Comparison of ENCODE assay signal across 19 cellular contexts in genomic region chr10:52050429-52051047, GRCh38.
"Had no signal": no experiment of that assay in that cellular context is flagged by ENCODE, and none has a peak within 500 bp of the region (broad histone marks: within the 10 kb centered on the region; RNA-seq: fewer than 3 reads in every experiment).

No MANE protein-coding gene starts in this region.

- ATAC-seq: left lobe of liver; natural killer cell; right lobe of liver; stimulated activated naive B cell treated with anti-CD40 and anti-IgM and Interleukin-4, amounts not matched to agents 10 μg/mL and 1 μg/mL and 100 μg/mL, for 72 hours had no signal

- H3K4me1 ChIP-seq: right lobe of liver, spleen, tibial nerve, upper lobe of left lung had no signal

- H3K4me3 ChIP-seq: coronary artery, gastrocnemius medialis, lung, ovary, right lobe of liver, spleen, thoracic aorta, tibial nerve, upper lobe of left lung had no signal

- H3K36me3 ChIP-seq: gastrocnemius medialis, ovary, right lobe of liver, spleen, thoracic aorta, tibial nerve, upper lobe of left lung had no signal

- DNase-seq: dermis blood vessel endothelial cell; effector memory CD4-positive, alpha-beta T cell; gastrocnemius medialis; head of caudate nucleus; kidney; natural killer cell; occipital lobe; ovary; right lobe of liver; spleen; stimulated activated CD4-positive, alpha-beta T cell treated with anti-CD3 and anti-CD28 coated beads, Interleukin-2, amount 100 ng/mL, for 48 hours; stimulated activated naive B cell treated with anti-CD40 and anti-IgM and Interleukin-4, amounts not matched to agents 10 μg/mL and 1 μg/mL and 100 μg/mL, for 72 hours; upper lobe of left lung had no signal

- FAIRE-seq: endothelial cell of umbilical vein, kidney had no signal

- H3K27ac ChIP-seq: coronary artery, gastrocnemius medialis, ovary, right lobe of liver, spleen, thoracic aorta, tibial nerve, upper lobe of left lung had no signal

- H3K9me3 ChIP-seq: gastrocnemius medialis, ovary, right lobe of liver, spleen, thoracic aorta, tibial nerve, upper lobe of left lung had no signal

- H3K27me3 ChIP-seq: gastrocnemius medialis, ovary, right lobe of liver, spleen, tibial nerve, upper lobe of left lung had no signal
